8 cellular contexts compared by ENCODE assay signal in genomic region chr14:73713206-73713803, GRCh38. TPM values are rescaled to one million over a fixed set of nuclear protein-coding genes. Genes with fewer than 3 reads are reported as not detected.
DNase-seq lines count a peak whose midpoint lies in the region; ATAC-seq, FAIRE-seq and TF ChIP-seq lines count a peak whose summit lies in the region.

No MANE protein-coding gene starts in this region.

- POLR2A ChIA-PET in PC-9 (lab: Charles Lee; ENCODE audit: unreplicated experiment) = interaction anchor here (0.5 kb wide), 1 partner anchor 293 kb away, joined by 3 read pairs; no protein-coding TSS in a partner anchor

- 0 out of 2 replicates have a peak, but pooled peaks cover 8% of the 10 kb centered on the region for H3K36me3 ChIP-seq in PC-9 (ENCODE audit: low read depth)
- H3K36me3 ChIP-seq in pancreas = peaks cover 0 to 13% (median 0%) of the 10 kb centered on the region in 3 donors

- peak overlapping the region; percentile 94 for H3K4me3 ChIP-seq in PC-9
- peak overlapping the region; percentile 75 for H3K4me3 ChIP-seq in epithelial cell of proximal tubule (ENCODE audit: low read depth, low read length)
- peak overlapping the region; percentile 43 to 67 (median 50) for H3K4me3 ChIP-seq in pancreas

- H3F3A ChIP-seq in PC-9 (ENCODE audit: insufficient read depth, low read depth) = peaks cover 40% of the 10 kb centered on the region

- ATAC-seq in pancreas = peak in 1 of 4 donors; percentile 4
- no peak for ATAC-seq in GM21528 (IDR thresholded peaks at IDR 0.05; ENCODE audit: low FRiP score, unreplicated experiment)

- peaks cover 20% of the 10 kb centered on the region for H3K79me2 ChIP-seq in PC-9 (ENCODE audit: low read depth)

- intact Hi-C loops in PC-9 (cut with micrococcal nuclease; ENCODE audit: unreplicated experiment) (loop anchor here (10.0 kb wide), 1 partner anchor 1199 kb away; no protein-coding TSS in a partner anchor), pancreas (cut with DNase I) (no loop called here)

- WGBS in pancreas, 2 donors = 29 to 38% methylated on average over 21 of the region's 21 CpGs

- DNase-seq in NCI-H1436 (lab: John Stamatoyannopoulos, UW) (peak; percentile 3), NCI-H1436 treated with DMSO at 0.1 percent for 48 hours (lab: John Stamatoyannopoulos, UW) (no peak), PC-9 (no peak), epithelial cell of proximal tubule (ENCODE audit: low read depth) (no peak), pancreas (no peak), frontal cortex (ENCODE audit: low spot score in 2 of 2) (no peak)
- no peak for DNase-seq in activated CD4-positive, CD25-positive, alpha-beta regulatory T cell (lab: John Stamatoyannopoulos, UW)

- no peaks in the 10 kb centered on the region for H3K9me3 ChIP-seq in PC-9 (ENCODE audit: insufficient read depth, low read depth)
- no peaks in the 10 kb centered on the region for H3K9me3 ChIP-seq in pancreas

- CTCF ChIA-PET in PC-9 (lab: Charles Lee) = no interaction called here

- TSS peak; percentile 55 for BruUV-seq in PC-9 (replicated peaks; lab: Mats Ljungman, UMichigan)

- peak overlapping the region; percentile 93 for H2AFZ ChIP-seq in PC-9

- H4K20me1 ChIP-seq in PC-9 (ENCODE audit: insufficient read depth) = no peaks in the 10 kb centered on the region; the same call in none of the 2 replicates

- H3K27me3 ChIP-seq in PC-9 (ENCODE audit: insufficient read depth, low read depth) (no peaks in the 10 kb centered on the region), pancreas (no peaks in the 10 kb centered on the region)

- H3K4me1 ChIP-seq in PC-9 (replicated peaks; ENCODE audit: insufficient read depth) (peaks cover 31% of the 10 kb centered on the region), pancreas (no peaks in the 10 kb centered on the region)

- H3K27ac ChIP-seq in PC-9 (peak overlapping the region; percentile 46; the same call in 1 of the 2 replicates), pancreas (peak overlapping the region in 3 of 4 donors; percentile 33 to 77 (median 65))

- no peaks in the 10 kb centered on the region for H3K9me2 ChIP-seq in PC-9 (ENCODE audit: insufficient read depth)

- H3K4me2 ChIP-seq in PC-9 = peak overlapping the region; percentile 98

- TF ChIP-seq CTCF in PC-9 (conservative IDR thresholded peaks at IDR 0.05) (no peak), epithelial cell of proximal tubule (conservative IDR thresholded peaks at IDR 0.05; ENCODE audit: low read depth, low read length) (no peak), pancreas (IDR thresholded peaks at IDR 0.05) (no peak)

- FAIRE-seq in pancreas (lab: Jason Lieb, UNC) = no peak
- FAIRE-seq in frontal cortex (lab: Jason Lieb, UNC) = no peak

RNA-seq across cellular contexts. Expression of gene PNMA1, which starts 0.9 kb away (rescaled TPM):
- total RNA-seq in PC-9 (2021) = 13.6 and 16.8 TPM in 2 replicates
- total RNA-seq in epithelial cell of proximal tubule = 22.9 and 23.6 TPM in 2 replicates
- total RNA-seq in pancreas = 10 to 100 TPM in 2 of 6 donors, 1 to 10 TPM in 4; 2.8 to 11.7 (median 6.5) TPM
- polyA plus RNA-seq in pancreas = 10 to 100 TPM in 1 of 2 donors, 1 to 10 TPM in 1; 6.2 to 25.4 TPM
- total RNA-seq in frontal cortex = 70.5 TPM
